ENCODE assay signal across 9 cellular contexts in the genomic region with DNA sequence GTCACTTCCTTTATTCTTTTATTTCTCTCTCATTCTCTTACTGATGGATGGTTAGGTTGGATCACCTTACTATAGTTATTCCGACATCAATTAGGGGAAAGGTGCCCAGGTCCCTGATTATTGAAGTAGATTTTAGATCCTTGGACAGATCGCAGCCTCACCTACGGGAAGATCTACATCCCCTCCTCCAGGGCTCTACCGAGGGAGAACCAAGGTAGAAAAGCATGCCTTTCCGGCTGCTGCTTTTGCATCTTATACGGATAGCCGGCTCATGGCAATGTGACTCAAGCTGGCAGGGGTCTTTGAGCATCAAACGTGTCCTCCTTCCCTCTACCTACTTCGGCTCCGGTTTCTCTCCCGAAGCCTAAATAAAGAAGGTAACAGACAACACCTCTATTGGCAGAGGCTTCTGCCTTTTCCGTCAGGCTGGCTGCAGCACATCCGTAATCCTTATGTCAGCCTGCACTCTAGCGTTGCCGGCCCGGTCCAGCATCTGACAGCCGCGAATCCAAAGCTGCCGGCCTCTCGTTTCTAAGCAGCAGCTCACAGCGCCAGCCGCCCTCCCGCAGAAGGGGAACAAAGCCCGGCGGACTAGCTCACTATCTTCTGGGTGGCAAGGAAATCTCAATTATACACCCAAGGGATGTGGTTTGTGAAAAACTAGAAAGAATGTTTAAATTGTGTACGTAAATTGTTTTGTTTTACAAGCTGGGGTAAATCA. TPM values are rescaled to one million over a fixed set of nuclear protein-coding genes. Genes with fewer than 3 reads are reported as not detected.
DNase-seq lines count a peak whose midpoint lies in the region; ATAC-seq lines count a peak whose summit lies in the region.
"Had no signal": no experiment of that assay in that cellular context is flagged by ENCODE, and none has a peak within 500 bp of the region (broad histone marks: within the 10 kb centered on the region; RNA-seq: fewer than 3 reads in every experiment).

No MANE protein-coding gene starts in this region.

- WGBS in HUES64: 13% methylated on average over 24 of the region's 26 CpGs

- H3K4me3 ChIP-seq in HUES64 (ENCODE audit: low read length): 0 out of 2 replicates have a peak overlapping the region, but pooled peaks have one; percentile 26

- H3K9me3 Mint-ChIP-seq in activated T-cell treated with anti-CD3 and anti-CD28 coated beads, Interleukin-2, amount 50 U/mL, for 72 hours: no peaks in the 10 kb centered on the region
- no peaks in the 10 kb centered on the region for H3K9me3 Mint-ChIP-seq in activated CD4-positive, alpha-beta T cell treated with anti-CD3 and anti-CD28 coated beads, Interleukin-2, amount 10 ng/mL, durations not matched to agents 7 days and 5 days

- intact Hi-C loops in left ventricle myocardium superior (cut with micrococcal nuclease): no loop called here

- H3K36me3 ChIP-seq in HUES64 (ENCODE audit: insufficient read depth, low read length): no peaks in the 10 kb centered on the region
- H3K36me3 ChIP-seq: neutrophil had no signal

- peaks cover 5% of the 10 kb centered on the region for H3K4me1 ChIP-seq in HUES64 (ENCODE audit: insufficient read depth, low read length)

- no peaks in the 10 kb centered on the region for H3K9me3 ChIP-seq in HUES64 (ENCODE audit: insufficient read depth, low read depth, low read length)
- H3K9me3 ChIP-seq: neutrophil had no signal

- ATAC-seq in activated T-cell treated with anti-CD3 and anti-CD28 coated beads, Interleukin-2, amount 50 U/mL, for 72 hours (replicated peaks in 1 of 2): no peak
- peak; percentile 81 for ATAC-seq in left ventricle myocardium superior
- ATAC-seq in HG02885 (IDR thresholded peaks at IDR 0.05; ENCODE audit: poor library complexity, unreplicated experiment): no peak
- no peak for ATAC-seq in HG03108 (IDR thresholded peaks at IDR 0.05; ENCODE audit: unreplicated experiment)

- H3K27ac Mint-ChIP-seq in activated T-cell treated with anti-CD3 and anti-CD28 coated beads, Interleukin-2, amount 50 U/mL, for 72 hours: no peak overlapping the region
- no peak overlapping the region for H3K27ac Mint-ChIP-seq in activated CD4-positive, alpha-beta T cell treated with anti-CD3 and anti-CD28 coated beads, Interleukin-2, amount 10 ng/mL, durations not matched to agents 7 days and 5 days

- H3K36me3 Mint-ChIP-seq in activated T-cell treated with anti-CD3 and anti-CD28 coated beads, Interleukin-2, amount 50 U/mL, for 72 hours (ENCODE audit: insufficient read depth in 2 of 2): no peaks in the 10 kb centered on the region
- no peaks in the 10 kb centered on the region for H3K36me3 Mint-ChIP-seq in activated CD4-positive, alpha-beta T cell treated with anti-CD3 and anti-CD28 coated beads, Interleukin-2, amount 10 ng/mL, durations not matched to agents 7 days and 5 days (ENCODE audit: low read depth)

- H3K27me3 ChIP-seq in HUES64 (ENCODE audit: insufficient read depth, low read length): peaks cover 29% of the 10 kb centered on the region

- no peak overlapping the region for H3K27ac ChIP-seq in HUES64 (ENCODE audit: low read depth, low read length)
- H3K27ac ChIP-seq: neutrophil had no signal

- peaks cover 6% of the 10 kb centered on the region for H3K4me1 Mint-ChIP-seq in activated T-cell treated with anti-CD3 and anti-CD28 coated beads, Interleukin-2, amount 50 U/mL, for 72 hours (ENCODE audit: low read depth)
- H3K4me1 Mint-ChIP-seq in activated CD4-positive, alpha-beta T cell treated with anti-CD3 and anti-CD28 coated beads, Interleukin-2, amount 10 ng/mL, durations not matched to agents 7 days and 5 days: no peaks in the 10 kb centered on the region

- DNase-seq in DMS153 treated with DMSO at 0.1 percent for 48 hours (lab: John Stamatoyannopoulos, UW; ENCODE audit: unreplicated experiment): peak; percentile 42
- peak; percentile 3 to 17 for DNase-seq in activated T-cell treated with anti-CD3 and anti-CD28 coated beads, Interleukin-2, amount 50 U/mL, for 72 hours
- peak; percentile 85 for DNase-seq in left ventricle myocardium superior
- peak; percentile 6 for DNase-seq in renal cortical epithelial cell (ENCODE audit: low read depth)
- DNase-seq in activated CD4-positive, alpha-beta T cell treated with anti-CD3 and anti-CD28 coated beads, Interleukin-2, amount 10 ng/mL, durations not matched to agents 7 days and 5 days: no peak

- H3K4me3 Mint-ChIP-seq in activated T-cell treated with anti-CD3 and anti-CD28 coated beads, Interleukin-2, amount 50 U/mL, for 72 hours: peak overlapping the region in 1 of 2 donors; percentile 20
- H3K4me3 Mint-ChIP-seq in activated CD4-positive, alpha-beta T cell treated with anti-CD3 and anti-CD28 coated beads, Interleukin-2, amount 10 ng/mL, durations not matched to agents 7 days and 5 days: no peak overlapping the region

- POLR2A ChIA-PET in activated CD4-positive, alpha-beta T cell treated with anti-CD3 and anti-CD28 coated beads, Interleukin-2, amount 10 ng/mL, durations not matched to agents 7 days and 5 days (lab: Charles Lee): no interaction called here

- H3K27me3 Mint-ChIP-seq in activated T-cell treated with anti-CD3 and anti-CD28 coated beads, Interleukin-2, amount 50 U/mL, for 72 hours (ENCODE audit: low read depth): peaks cover 49% of the 10 kb centered on the region
- H3K27me3 Mint-ChIP-seq in activated CD4-positive, alpha-beta T cell treated with anti-CD3 and anti-CD28 coated beads, Interleukin-2, amount 10 ng/mL, durations not matched to agents 7 days and 5 days: peaks cover 45% of the 10 kb centered on the region

- CTCF ChIA-PET in activated CD4-positive, alpha-beta T cell treated with anti-CD3 and anti-CD28 coated beads, Interleukin-2, amount 10 ng/mL, durations not matched to agents 7 days and 5 days (lab: Charles Lee): no interaction called here

- no peak overlapping the region for H3K9ac ChIP-seq in HUES64 (ENCODE audit: low read depth, low read length)

RNA-seq across cellular contexts. Expression of gene IRX6, which starts 46.9 kb away (rescaled TPM):
- not detected for polyA plus RNA-seq in HUES64 (2013, experiment 1 of 2)
- polyA plus RNA-seq in HUES64 (2013, experiment 2 of 2): not detected
- total RNA-seq in activated T-cell treated with anti-CD3 and anti-CD28 coated beads, Interleukin-2, amount 50 U/mL, for 72 hours: not detected
- not detected for total RNA-seq in left ventricle myocardium superior
- 0.10 TPM in 1 of 2 replicates, not detected in the other for total RNA-seq in renal cortical epithelial cell
- not detected for total RNA-seq in activated CD4-positive, alpha-beta T cell treated with anti-CD3 and anti-CD28 coated beads, Interleukin-2, amount 10 ng/mL, durations not matched to agents 7 days and 5 days
